30 cellular contexts compared by ENCODE assay signal in genomic region chr5:119706049-119706448, GRCh38.
"Had no signal": no experiment of that assay in that cellular context is flagged by ENCODE, and none has a peak within 500 bp of the region (broad histone marks: within the 10 kb centered on the region; RNA-seq: fewer than 3 reads in every experiment).

No MANE protein-coding gene starts in this region.

- H3K9me3 ChIP-seq: adrenal gland, body of pancreas, esophagus muscularis mucosa, gastrocnemius medialis had no signal

- DNase-seq: activated CD4-positive, alpha-beta memory T cell treated with anti-CD3 and anti-CD28 coated beads for 36 hours; activated CD4-positive, alpha-beta T cell treated with anti-CD3 and anti-CD28 coated beads for 1 hour; activated CD4-positive, alpha-beta T cell treated with anti-CD3 and anti-CD28 coated beads for 4 hours; activated CD4-positive, alpha-beta T cell treated with anti-CD3 and anti-CD28 coated beads, Interleukin-2, amount 10 ng/mL, durations not matched to agents 7 days and 5 days; activated CD8-positive, alpha-beta memory T cell treated with anti-CD3 and anti-CD28 coated beads, Interleukin-2, amount 10 ng/mL, durations not matched to agents 7 days and 5 days; activated CD8-positive, alpha-beta memory T cell treated with anti-CD3 and anti-CD28 coated beads, Interleukin-2, amount 50 U/mL, for 4 hours; activated CD8-positive, alpha-beta T cell treated with anti-CD3 and anti-CD28 coated beads, Interleukin-2, amount 10 ng/mL, durations not matched to agents 7 days and 5 days; activated effector memory CD4-positive, alpha-beta T cell treated with anti-CD3 and anti-CD28 coated beads, Interleukin-2, amount 50 U/mL, for 16 hours; activated naive CD4-positive, alpha-beta T cell treated with anti-CD3 and anti-CD28 coated beads for 36 hours; activated naive CD8-positive, alpha-beta T cell treated with anti-CD3 and anti-CD28 coated beads for 36 hours; activated naive CD8-positive, alpha-beta T cell treated with anti-CD3 and anti-CD28 coated beads, Interleukin-2, amount 50 U/mL, for 24 hours; activated T-cell treated with anti-CD3 and anti-CD28 coated beads, Interleukin-2, amount 50 U/mL, for 1 hour; activated T-cell treated with anti-CD3 and anti-CD28 coated beads, Interleukin-2, amount 50 U/mL, for 48 hours; adrenal gland; amygdala; aorta; body of pancreas; caudate nucleus; dorsolateral prefrontal cortex; effector memory CD4-positive, alpha-beta T cell; erythroblast; foreskin keratinocyte; gastrocnemius medialis; T-helper 2 cell had no signal

- H3K9me3 Mint-ChIP-seq: activated CD4-positive, alpha-beta T cell treated with anti-CD3 and anti-CD28 coated beads, Interleukin-2, amount 10 ng/mL, durations not matched to agents 7 days and 5 days; activated naive CD4-positive, alpha-beta T cell treated with anti-CD3 and anti-CD28 coated beads for 36 hours; activated naive CD8-positive, alpha-beta T cell treated with anti-CD3 and anti-CD28 coated beads for 36 hours; activated T-helper 1 cell treated with anti-CD3 and anti-CD28 coated beads, Interleukin-12 subunit alpha, Interleukin-12 subunit beta, Interleukin-2, Interleukin-4 antibody, amounts not matched to agents 30 ng/mL and 10 ng/mL and 1 ng/mL, durations not matched to agents 14 hours and 24 hours and 36 hours; activated T-helper 2 cell treated with anti-CD3 and anti-CD28 coated beads, Interferon-gamma antibody, Interleukin-2, Interleukin-4, amounts not matched to agents 10 μg/mL and 5 μg/mL and 100 μg/mL, durations not matched to agents 14 hours and 24 hours and 36 hours had no signal

- H3K4me3 ChIP-seq: adrenal gland, body of pancreas, coronary artery, dorsolateral prefrontal cortex, esophagus muscularis mucosa, gastrocnemius medialis had no signal

- H3K27ac ChIP-seq: adrenal gland, body of pancreas, coronary artery, dorsolateral prefrontal cortex, esophagus muscularis mucosa, foreskin keratinocyte, gastrocnemius medialis had no signal

- H3K36me3 ChIP-seq: adrenal gland, esophagus muscularis mucosa, gastrocnemius medialis had no signal

- H3K27me3 Mint-ChIP-seq: activated CD4-positive, alpha-beta memory T cell treated with anti-CD3 and anti-CD28 coated beads for 36 hours; activated CD4-positive, alpha-beta T cell treated with anti-CD3 and anti-CD28 coated beads, Interleukin-2, amount 10 ng/mL, durations not matched to agents 7 days and 5 days; activated CD8-positive, alpha-beta memory T cell treated with anti-CD3 and anti-CD28 coated beads, Interleukin-2, amount 10 ng/mL, durations not matched to agents 7 days and 5 days; activated naive CD8-positive, alpha-beta T cell treated with anti-CD3 and anti-CD28 coated beads, Interleukin-2, amount 50 U/mL, for 24 hours had no signal

- H3K4me1 Mint-ChIP-seq: activated CD4-positive, alpha-beta T cell treated with anti-CD3 and anti-CD28 coated beads, Interleukin-2, amount 10 ng/mL, durations not matched to agents 7 days and 5 days; activated CD8-positive, alpha-beta memory T cell treated with anti-CD3 and anti-CD28 coated beads, Interleukin-2, amount 10 ng/mL, durations not matched to agents 7 days and 5 days; activated naive CD4-positive, alpha-beta T cell treated with anti-CD3 and anti-CD28 coated beads, Interleukin-2, amount 50 U/mL, for 24 hours; activated naive CD8-positive, alpha-beta T cell treated with anti-CD3 and anti-CD28 coated beads for 36 hours; activated naive CD8-positive, alpha-beta T cell treated with anti-CD3 and anti-CD28 coated beads, Interleukin-2, amount 50 U/mL, for 24 hours had no signal

- H3K4me1 ChIP-seq: adrenal gland, body of pancreas, esophagus muscularis mucosa, foreskin keratinocyte, gastrocnemius medialis had no signal

- H3K27ac Mint-ChIP-seq: activated CD4-positive, alpha-beta memory T cell treated with anti-CD3 and anti-CD28 coated beads for 36 hours; activated CD4-positive, alpha-beta T cell treated with anti-CD3 and anti-CD28 coated beads, Interleukin-2, amount 10 ng/mL, durations not matched to agents 7 days and 5 days; activated CD8-positive, alpha-beta memory T cell treated with anti-CD3 and anti-CD28 coated beads, Interleukin-2, amount 10 ng/mL, durations not matched to agents 7 days and 5 days; activated CD8-positive, alpha-beta T cell treated with anti-CD3 and anti-CD28 coated beads, Interleukin-2, amount 10 ng/mL, durations not matched to agents 7 days and 5 days; activated naive CD4-positive, alpha-beta T cell treated with anti-CD3 and anti-CD28 coated beads for 36 hours; activated naive CD4-positive, alpha-beta T cell treated with anti-CD3 and anti-CD28 coated beads, Interleukin-2, amount 50 U/mL, for 24 hours; activated naive CD8-positive, alpha-beta T cell treated with anti-CD3 and anti-CD28 coated beads for 36 hours; activated naive CD8-positive, alpha-beta T cell treated with anti-CD3 and anti-CD28 coated beads, Interleukin-2, amount 50 U/mL, for 24 hours; activated T-helper 1 cell treated with anti-CD3 and anti-CD28 coated beads, Interleukin-12 subunit alpha, Interleukin-12 subunit beta, Interleukin-2, Interleukin-4 antibody, amounts not matched to agents 30 ng/mL and 10 ng/mL and 1 ng/mL, durations not matched to agents 14 hours and 24 hours and 36 hours; activated T-helper 2 cell treated with anti-CD3 and anti-CD28 coated beads, Interferon-gamma antibody, Interleukin-2, Interleukin-4, amounts not matched to agents 10 μg/mL and 5 μg/mL and 100 μg/mL, durations not matched to agents 14 hours and 24 hours and 36 hours; dendritic cell treated with granulocyte-macrophage colony-stimulating factor and Interleukin-4, amounts not matched to agents 40 ng/mL and 50 ng/mL, for 4 days had no signal

- H3K4me3 Mint-ChIP-seq: activated CD4-positive, alpha-beta memory T cell treated with anti-CD3 and anti-CD28 coated beads for 36 hours; activated CD4-positive, alpha-beta T cell treated with anti-CD3 and anti-CD28 coated beads, Interleukin-2, amount 10 ng/mL, durations not matched to agents 7 days and 5 days; activated CD8-positive, alpha-beta memory T cell treated with anti-CD3 and anti-CD28 coated beads, Interleukin-2, amount 10 ng/mL, durations not matched to agents 7 days and 5 days; activated CD8-positive, alpha-beta T cell treated with anti-CD3 and anti-CD28 coated beads, Interleukin-2, amount 10 ng/mL, durations not matched to agents 7 days and 5 days; activated naive CD4-positive, alpha-beta T cell treated with anti-CD3 and anti-CD28 coated beads for 36 hours; activated naive CD4-positive, alpha-beta T cell treated with anti-CD3 and anti-CD28 coated beads, Interleukin-2, amount 50 U/mL, for 24 hours; activated naive CD8-positive, alpha-beta T cell treated with anti-CD3 and anti-CD28 coated beads for 36 hours; activated naive CD8-positive, alpha-beta T cell treated with anti-CD3 and anti-CD28 coated beads, Interleukin-2, amount 50 U/mL, for 24 hours; activated T-helper 1 cell treated with anti-CD3 and anti-CD28 coated beads, Interleukin-12 subunit alpha, Interleukin-12 subunit beta, Interleukin-2, Interleukin-4 antibody, amounts not matched to agents 30 ng/mL and 10 ng/mL and 1 ng/mL, durations not matched to agents 14 hours and 24 hours and 36 hours; dendritic cell treated with granulocyte-macrophage colony-stimulating factor and Interleukin-4, amounts not matched to agents 40 ng/mL and 50 ng/mL, for 4 days had no signal

- H3K27me3 ChIP-seq: adrenal gland, body of pancreas, foreskin keratinocyte, gastrocnemius medialis had no signal

- ATAC-seq: activated CD8-positive, alpha-beta memory T cell treated with anti-CD3 and anti-CD28 coated beads, Interleukin-2, amount 10 ng/mL, durations not matched to agents 7 days and 5 days; activated CD8-positive, alpha-beta T cell treated with anti-CD3 and anti-CD28 coated beads, Interleukin-2, amount 10 ng/mL, durations not matched to agents 7 days and 5 days; activated naive CD8-positive, alpha-beta T cell treated with anti-CD3 and anti-CD28 coated beads, Interleukin-2, amount 50 U/mL, for 24 hours; body of pancreas; foreskin keratinocyte; gastrocnemius medialis had no signal

- H3K36me3 Mint-ChIP-seq: activated CD4-positive, alpha-beta memory T cell treated with anti-CD3 and anti-CD28 coated beads for 36 hours; activated CD8-positive, alpha-beta memory T cell treated with anti-CD3 and anti-CD28 coated beads, Interleukin-2, amount 10 ng/mL, durations not matched to agents 7 days and 5 days; activated naive CD4-positive, alpha-beta T cell treated with anti-CD3 and anti-CD28 coated beads, Interleukin-2, amount 50 U/mL, for 24 hours; activated naive CD8-positive, alpha-beta T cell treated with anti-CD3 and anti-CD28 coated beads for 36 hours had no signal
